Comparison of ENCODE assay signal across 2 cellular contexts in genomic region chr14:61106627-61107147, GRCh38.
A peak's percentile ranks its signal among the peaks of the same experiment; 100 is the strongest.
TF ChIP-seq lines count a peak whose summit lies in the region.

No MANE protein-coding gene starts in this region.

TF ChIP-seq in IMR-90, 13 proteins besides CTCF, POLR2A, EP300 and RAD21:
- TF ChIP-seq MAFK (IDR thresholded peaks at IDR 0.05; ENCODE audit: low read depth, low read length), result no peak
- no peak for TF ChIP-seq FOS (IDR thresholded peaks at IDR 0.05; ENCODE audit: low read depth, low read length)
- no peak for TF ChIP-seq SMC3 (IDR thresholded peaks at IDR 0.05; ENCODE audit: low read depth, low read length)
- TF ChIP-seq USF2 (IDR thresholded peaks at IDR 0.05; ENCODE audit: low read depth, low read length), result no peak
- TF ChIP-seq ELK1 (IDR thresholded peaks at IDR 0.05; ENCODE audit: borderline replicate concordance, low read depth, low read length), result no peak
- no peak for TF ChIP-seq RFX5 (IDR thresholded peaks at IDR 0.05; ENCODE audit: low read depth, low read length)
- no peak for TF ChIP-seq MXI1 (IDR thresholded peaks at IDR 0.05; ENCODE audit: borderline replicate concordance, low read depth, low read length)

TF ChIP-seq in GM12878, 131 proteins besides CTCF, POLR2A, EP300 and RAD21:
- TF ChIP-seq ZNF274 (IDR thresholded peaks at IDR 0.05; ENCODE audit: insufficient read depth, insufficient read length), result no peak
- TF ChIP-seq EED (IDR thresholded peaks at IDR 0.05; ENCODE audit: low read depth), result no peak
- 0 out of 2 replicates have a peak, but pooled peaks have one; percentile 7 for TF ChIP-seq SMC3 (IDR thresholded peaks at IDR 0.05; ENCODE audit: borderline replicate concordance, low read length)
- no peak for TF ChIP-seq MYB (IDR thresholded peaks at IDR 0.05; ENCODE audit: borderline replicate concordance, low read depth, low read length)
- no peak for TF ChIP-seq HDAC6 (IDR thresholded peaks at IDR 0.05; ENCODE audit: unreplicated experiment)
- TF ChIP-seq MYC (IDR thresholded peaks at IDR 0.05; ENCODE audit: insufficient read depth, insufficient read length, insufficient replicate concordance, low read length, severe bottlenecking), result no peak
- TF ChIP-seq ZZZ3 (IDR thresholded peaks at IDR 0.05; ENCODE audit: control insufficient read depth, insufficient read length, low read depth), result no peak
TF ChIP-seq in GM12878: peak in this region for 1.
